ENCODE assay signal across 1 cellular context in the genomic region with DNA sequence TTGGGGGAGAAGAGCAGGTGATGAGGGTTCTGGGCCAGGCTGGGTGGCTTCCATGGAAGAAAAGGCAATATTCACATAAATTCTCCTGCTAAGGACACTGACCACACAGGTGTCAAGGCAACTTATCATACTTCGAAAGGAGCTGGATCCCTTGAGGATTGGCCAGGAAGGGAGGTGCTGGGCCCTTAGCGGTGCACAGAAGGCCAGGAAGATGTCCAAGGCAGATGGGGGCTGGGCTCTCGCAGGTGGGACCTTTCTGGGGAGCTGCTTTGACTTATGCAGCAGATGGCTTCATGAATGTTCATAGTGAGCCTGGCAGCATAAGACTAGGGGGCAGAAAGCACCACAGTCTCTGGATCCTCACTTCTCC.
TF ChIP-seq lines count a peak whose summit lies in the region.

No MANE protein-coding gene starts in this region.

TF ChIP-seq in HepG2, 621 proteins besides CTCF, POLR2A, EP300 and RAD21:
- TF ChIP-seq ZSCAN12 (CRISPR knock-in tag; IDR thresholded peaks at IDR 0.05), result no peak
- TF ChIP-seq ZNF883 (CRISPR knock-in tag; IDR thresholded peaks at IDR 0.05; ENCODE audit: not compliant biosample characterization), result no peak
- TF ChIP-seq CHCHD3 (CRISPR knock-in tag; IDR thresholded peaks at IDR 0.05), result no peak
- TF ChIP-seq, protein P1, sequence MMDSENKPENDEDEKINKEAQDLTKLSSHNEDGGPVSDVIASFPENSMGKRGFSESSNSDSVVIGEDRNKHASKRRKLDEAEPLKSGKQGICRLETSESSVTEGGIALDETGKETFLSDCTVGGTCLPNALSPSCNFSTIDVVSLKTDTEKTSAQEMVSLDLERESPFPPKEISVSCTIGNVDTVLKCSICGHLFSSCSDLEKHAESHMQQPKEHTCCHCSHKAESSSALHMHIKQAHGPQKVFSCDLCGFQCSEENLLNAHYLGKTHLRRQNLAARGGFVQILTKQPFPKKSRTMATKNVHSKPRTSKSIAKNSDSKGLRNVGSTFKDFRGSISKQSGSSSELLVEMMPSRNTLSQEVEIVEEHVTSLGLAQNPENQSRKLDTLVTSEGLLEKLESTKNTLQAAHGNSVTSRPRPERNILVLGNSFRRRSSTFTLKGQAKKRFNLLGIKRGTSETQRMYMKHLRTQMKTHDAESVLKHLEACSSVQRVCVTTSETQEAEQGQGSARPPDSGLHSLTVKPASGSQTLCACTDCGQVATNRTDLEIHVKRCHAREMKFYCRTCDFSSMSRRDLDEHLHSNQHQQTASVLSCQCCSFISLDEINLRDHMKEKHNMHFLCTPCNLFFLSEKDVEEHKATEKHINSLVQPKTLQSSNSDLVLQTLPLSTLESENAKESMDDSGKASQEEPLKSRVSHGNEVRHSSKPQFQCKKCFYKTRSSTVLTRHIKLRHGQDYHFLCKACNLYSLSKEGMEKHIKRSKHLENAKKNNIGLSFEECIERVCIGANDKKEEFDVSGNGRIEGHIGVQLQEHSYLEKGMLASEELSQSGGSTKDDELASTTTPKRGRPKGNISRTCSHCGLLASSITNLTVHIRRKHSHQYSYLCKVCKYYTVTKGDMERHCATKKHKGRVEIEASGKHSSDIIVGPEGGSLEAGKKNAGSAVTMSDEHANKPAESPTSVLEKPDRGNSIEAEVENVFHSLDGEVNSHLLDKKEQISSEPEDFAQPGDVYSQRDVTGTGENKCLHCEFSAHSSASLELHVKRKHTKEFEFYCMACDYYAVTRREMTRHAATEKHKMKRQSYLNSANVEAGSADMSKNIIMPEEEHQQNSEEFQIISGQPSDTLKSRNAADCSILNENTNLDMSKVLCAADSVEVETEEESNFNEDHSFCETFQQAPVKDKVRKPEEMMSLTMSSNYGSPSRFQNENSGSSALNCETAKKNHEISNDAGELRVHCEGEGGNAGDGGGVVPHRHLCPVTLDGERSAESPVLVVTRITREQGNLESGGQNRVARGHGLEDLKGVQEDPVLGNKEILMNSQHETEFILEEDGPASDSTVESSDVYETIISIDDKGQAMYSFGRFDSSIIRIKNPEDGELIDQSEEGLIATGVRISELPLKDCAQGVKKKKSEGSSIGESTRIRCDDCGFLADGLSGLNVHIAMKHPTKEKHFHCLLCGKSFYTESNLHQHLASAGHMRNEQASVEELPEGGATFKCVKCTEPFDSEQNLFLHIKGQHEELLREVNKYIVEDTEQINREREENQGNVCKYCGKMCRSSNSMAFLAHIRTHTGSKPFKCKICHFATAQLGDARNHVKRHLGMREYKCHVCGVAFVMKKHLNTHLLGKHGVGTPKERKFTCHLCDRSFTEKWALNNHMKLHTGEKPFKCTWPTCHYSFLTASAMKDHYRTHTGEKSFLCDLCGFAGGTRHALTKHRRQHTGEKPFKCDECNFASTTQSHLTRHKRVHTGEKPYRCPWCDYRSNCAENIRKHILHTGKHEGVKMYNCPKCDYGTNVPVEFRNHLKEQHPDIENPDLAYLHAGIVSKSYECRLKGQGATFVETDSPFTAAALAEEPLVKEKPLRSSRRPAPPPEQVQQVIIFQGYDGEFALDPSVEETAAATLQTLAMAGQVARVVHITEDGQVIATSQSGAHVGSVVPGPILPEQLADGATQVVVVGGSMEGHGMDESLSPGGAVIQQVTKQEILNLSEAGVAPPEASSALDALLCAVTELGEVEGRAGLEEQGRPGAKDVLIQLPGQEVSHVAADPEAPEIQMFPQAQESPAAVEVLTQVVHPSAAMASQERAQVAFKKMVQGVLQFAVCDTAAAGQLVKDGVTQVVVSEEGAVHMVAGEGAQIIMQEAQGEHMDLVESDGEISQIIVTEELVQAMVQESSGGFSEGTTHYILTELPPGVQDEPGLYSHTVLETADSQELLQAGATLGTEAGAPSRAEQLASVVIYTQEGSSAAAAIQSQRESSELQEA (CRISPR knock-in tag; IDR thresholded peaks at IDR 0.05; ENCODE audit: not compliant biosample characterization), result no peak
- TF ChIP-seq NFATC3 (CRISPR knock-in tag; IDR thresholded peaks at IDR 0.05), result no peak
- TF ChIP-seq, protein P2, sequence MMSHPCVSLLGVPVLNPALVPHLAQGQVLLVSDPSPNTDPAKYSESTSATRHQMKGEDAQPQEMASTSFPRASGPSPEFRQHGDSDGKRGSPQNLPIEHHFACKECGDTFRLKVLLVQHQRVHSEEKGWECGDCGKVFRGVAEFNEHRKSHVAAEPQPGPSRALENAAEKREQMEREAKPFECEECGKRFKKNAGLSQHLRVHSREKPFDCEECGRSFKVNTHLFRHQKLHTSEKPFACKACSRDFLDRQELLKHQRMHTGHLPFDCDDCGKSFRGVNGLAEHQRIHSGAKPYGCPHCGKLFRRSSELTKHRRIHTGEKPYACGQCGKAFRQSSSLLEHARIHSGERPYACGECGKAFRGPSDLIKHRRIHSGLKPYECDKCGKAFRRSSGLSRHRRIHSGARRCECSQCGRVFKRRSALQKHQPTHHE (CRISPR knock-in tag; IDR thresholded peaks at IDR 0.05; ENCODE audit: borderline replicate concordance), result no peak
- no peak for TF ChIP-seq XRCC5 (optimal IDR thresholded peaks at IDR 0.05; ENCODE audit: low read length)
- no peak for TF ChIP-seq NFRKB (IDR thresholded peaks at IDR 0.05)
- TF ChIP-seq, protein P3, sequence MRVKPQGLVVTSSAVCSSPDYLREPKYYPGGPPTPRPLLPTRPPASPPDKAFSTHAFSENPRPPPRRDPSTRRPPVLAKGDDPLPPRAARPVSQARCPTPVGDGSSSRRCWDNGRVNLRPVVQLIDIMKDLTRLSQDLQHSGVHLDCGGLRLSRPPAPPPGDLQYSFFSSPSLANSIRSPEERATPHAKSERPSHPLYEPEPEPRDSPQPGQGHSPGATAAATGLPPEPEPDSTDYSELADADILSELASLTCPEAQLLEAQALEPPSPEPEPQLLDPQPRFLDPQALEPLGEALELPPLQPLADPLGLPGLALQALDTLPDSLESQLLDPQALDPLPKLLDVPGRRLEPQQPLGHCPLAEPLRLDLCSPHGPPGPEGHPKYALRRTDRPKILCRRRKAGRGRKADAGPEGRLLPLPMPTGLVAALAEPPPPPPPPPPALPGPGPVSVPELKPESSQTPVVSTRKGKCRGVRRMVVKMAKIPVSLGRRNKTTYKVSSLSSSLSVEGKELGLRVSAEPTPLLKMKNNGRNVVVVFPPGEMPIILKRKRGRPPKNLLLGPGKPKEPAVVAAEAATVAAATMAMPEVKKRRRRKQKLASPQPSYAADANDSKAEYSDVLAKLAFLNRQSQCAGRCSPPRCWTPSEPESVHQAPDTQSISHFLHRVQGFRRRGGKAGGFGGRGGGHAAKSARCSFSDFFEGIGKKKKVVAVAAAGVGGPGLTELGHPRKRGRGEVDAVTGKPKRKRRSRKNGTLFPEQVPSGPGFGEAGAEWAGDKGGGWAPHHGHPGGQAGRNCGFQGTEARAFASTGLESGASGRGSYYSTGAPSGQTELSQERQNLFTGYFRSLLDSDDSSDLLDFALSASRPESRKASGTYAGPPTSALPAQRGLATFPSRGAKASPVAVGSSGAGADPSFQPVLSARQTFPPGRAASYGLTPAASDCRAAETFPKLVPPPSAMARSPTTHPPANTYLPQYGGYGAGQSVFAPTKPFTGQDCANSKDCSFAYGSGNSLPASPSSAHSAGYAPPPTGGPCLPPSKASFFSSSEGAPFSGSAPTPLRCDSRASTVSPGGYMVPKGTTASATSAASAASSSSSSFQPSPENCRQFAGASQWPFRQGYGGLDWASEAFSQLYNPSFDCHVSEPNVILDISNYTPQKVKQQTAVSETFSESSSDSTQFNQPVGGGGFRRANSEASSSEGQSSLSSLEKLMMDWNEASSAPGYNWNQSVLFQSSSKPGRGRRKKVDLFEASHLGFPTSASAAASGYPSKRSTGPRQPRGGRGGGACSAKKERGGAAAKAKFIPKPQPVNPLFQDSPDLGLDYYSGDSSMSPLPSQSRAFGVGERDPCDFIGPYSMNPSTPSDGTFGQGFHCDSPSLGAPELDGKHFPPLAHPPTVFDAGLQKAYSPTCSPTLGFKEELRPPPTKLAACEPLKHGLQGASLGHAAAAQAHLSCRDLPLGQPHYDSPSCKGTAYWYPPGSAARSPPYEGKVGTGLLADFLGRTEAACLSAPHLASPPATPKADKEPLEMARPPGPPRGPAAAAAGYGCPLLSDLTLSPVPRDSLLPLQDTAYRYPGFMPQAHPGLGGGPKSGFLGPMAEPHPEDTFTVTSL (CRISPR knock-in tag; IDR thresholded peaks at IDR 0.05; ENCODE audit: borderline replicate concordance), result no peak
- TF ChIP-seq, protein P4, sequence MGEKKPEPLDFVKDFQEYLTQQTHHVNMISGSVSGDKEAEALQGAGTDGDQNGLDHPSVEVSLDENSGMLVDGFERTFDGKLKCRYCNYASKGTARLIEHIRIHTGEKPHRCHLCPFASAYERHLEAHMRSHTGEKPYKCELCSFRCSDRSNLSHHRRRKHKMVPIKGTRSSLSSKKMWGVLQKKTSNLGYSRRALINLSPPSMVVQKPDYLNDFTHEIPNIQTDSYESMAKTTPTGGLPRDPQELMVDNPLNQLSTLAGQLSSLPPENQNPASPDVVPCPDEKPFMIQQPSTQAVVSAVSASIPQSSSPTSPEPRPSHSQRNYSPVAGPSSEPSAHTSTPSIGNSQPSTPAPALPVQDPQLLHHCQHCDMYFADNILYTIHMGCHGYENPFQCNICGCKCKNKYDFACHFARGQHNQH (CRISPR knock-in tag; IDR thresholded peaks at IDR 0.05), result no peak
- no peak for TF ChIP-seq ZNF510 (CRISPR knock-in tag; IDR thresholded peaks at IDR 0.05; ENCODE audit: low read depth)
- no peak for TF ChIP-seq ZSCAN31 (CRISPR knock-in tag; IDR thresholded peaks at IDR 0.05; ENCODE audit: low read depth)
- TF ChIP-seq DNMT3B (CRISPR knock-in tag; conservative IDR thresholded peaks at IDR 0.05), result no peak
- no peak for TF ChIP-seq TAF1 (CRISPR knock-in tag; IDR thresholded peaks at IDR 0.05)
- no peak for TF ChIP-seq PAWR (CRISPR knock-in tag; IDR thresholded peaks at IDR 0.05; ENCODE audit: borderline replicate concordance)
- no peak for TF ChIP-seq TSC22D2 (CRISPR knock-in tag; IDR thresholded peaks at IDR 0.05; ENCODE audit: borderline replicate concordance)
- TF ChIP-seq, protein P5, sequence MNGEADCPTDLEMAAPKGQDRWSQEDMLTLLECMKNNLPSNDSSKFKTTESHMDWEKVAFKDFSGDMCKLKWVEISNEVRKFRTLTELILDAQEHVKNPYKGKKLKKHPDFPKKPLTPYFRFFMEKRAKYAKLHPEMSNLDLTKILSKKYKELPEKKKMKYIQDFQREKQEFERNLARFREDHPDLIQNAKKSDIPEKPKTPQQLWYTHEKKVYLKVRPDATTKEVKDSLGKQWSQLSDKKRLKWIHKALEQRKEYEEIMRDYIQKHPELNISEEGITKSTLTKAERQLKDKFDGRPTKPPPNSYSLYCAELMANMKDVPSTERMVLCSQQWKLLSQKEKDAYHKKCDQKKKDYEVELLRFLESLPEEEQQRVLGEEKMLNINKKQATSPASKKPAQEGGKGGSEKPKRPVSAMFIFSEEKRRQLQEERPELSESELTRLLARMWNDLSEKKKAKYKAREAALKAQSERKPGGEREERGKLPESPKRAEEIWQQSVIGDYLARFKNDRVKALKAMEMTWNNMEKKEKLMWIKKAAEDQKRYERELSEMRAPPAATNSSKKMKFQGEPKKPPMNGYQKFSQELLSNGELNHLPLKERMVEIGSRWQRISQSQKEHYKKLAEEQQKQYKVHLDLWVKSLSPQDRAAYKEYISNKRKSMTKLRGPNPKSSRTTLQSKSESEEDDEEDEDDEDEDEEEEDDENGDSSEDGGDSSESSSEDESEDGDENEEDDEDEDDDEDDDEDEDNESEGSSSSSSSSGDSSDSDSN (CRISPR knock-in tag; IDR thresholded peaks at IDR 0.05), result no peak
- TF ChIP-seq RCOR2 (CRISPR knock-in tag; IDR thresholded peaks at IDR 0.05), result no peak
- no peak for TF ChIP-seq RAD51 (IDR thresholded peaks at IDR 0.05; ENCODE audit: borderline replicate concordance)
